ENCODE assay signal across 22 cellular contexts in the genomic region with DNA sequence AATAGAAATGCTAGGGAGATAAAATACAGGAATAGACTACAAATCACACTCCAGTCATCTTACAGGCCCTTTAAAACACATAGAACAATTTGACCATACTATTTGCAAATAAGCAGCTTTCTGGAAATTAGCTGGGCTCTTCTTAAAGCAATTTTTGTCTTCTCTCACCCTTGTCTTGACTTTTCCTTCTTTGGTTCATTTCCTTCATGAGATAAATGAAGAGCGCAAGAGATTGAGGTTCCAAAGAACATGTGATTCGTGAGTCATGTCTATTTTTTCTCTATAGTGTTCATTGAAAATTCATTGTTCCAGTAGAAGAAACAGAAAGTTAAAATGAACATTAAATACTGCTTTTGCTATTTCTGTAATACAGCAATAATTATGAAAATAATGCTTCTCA. TPM values are rescaled to one million over a fixed set of nuclear protein-coding genes. Genes with fewer than 3 reads are reported as not detected.
A peak's percentile ranks its signal among the peaks of the same experiment; 100 is the strongest.
DNase-seq lines count a peak whose midpoint lies in the region; ATAC-seq, FAIRE-seq and TF ChIP-seq lines count a peak whose summit lies in the region.
"Had no signal": no experiment of that assay in that cellular context is flagged by ENCODE, and none has a peak within 500 bp of the region (broad histone marks: within the 10 kb centered on the region; RNA-seq: fewer than 3 reads in every experiment).

No MANE protein-coding gene starts in this region.

- H3K27me3 Mint-ChIP-seq in GM23338 (ENCODE audit: insufficient read depth, low read depth, poor library complexity): no peaks in the 10 kb centered on the region
- peaks cover 7% of the 10 kb centered on the region for H3K27me3 Mint-ChIP-seq in progenitor cell of endocrine pancreas
- H3K27me3 Mint-ChIP-seq: memory B cell had no signal

- FAIRE-seq in pancreas (lab: Jason Lieb, UNC): no peak
- FAIRE-seq: G401.6 had no signal

- H4K20me1 ChIP-seq in GM23338 (replicated peaks; ENCODE audit: insufficient read depth): no peaks in the 10 kb centered on the region
- no peaks in the 10 kb centered on the region for H4K20me1 ChIP-seq in PC-9 (ENCODE audit: insufficient read depth)

- H3K27ac Mint-ChIP-seq in GM23338 (no peak overlapping the region), progenitor cell of endocrine pancreas (peak overlapping the region; percentile 51)
- H3K27ac Mint-ChIP-seq: activated naive CD8-positive, alpha-beta T cell treated with anti-CD3 and anti-CD28 coated beads, Interleukin-2, amount 50 U/mL, for 24 hours; memory B cell had no signal

- intact Hi-C loops in PC-9 (cut with micrococcal nuclease; ENCODE audit: unreplicated experiment) (loop anchor here (1.0 to 10.0 kb wide), 9 partner anchors 9 to 692 kb away; partner anchors contain the start of gene PRDM1), pancreas (cut with DNase I) (no loop called here), tibial artery (cut with DNase I; ENCODE audit: low total_unique reads) (no loop called here)

- H3K27ac ChIP-seq in GM23338 (ENCODE audit: low read depth) (no peak overlapping the region), PC-9 (peak overlapping the region; percentile 77), pancreas (no peak overlapping the region), tibial artery (no peak overlapping the region)
- H3K27ac ChIP-seq: body of pancreas, KMS-11 had no signal

- POLR2A ChIA-PET in PC-9 (lab: Charles Lee; ENCODE audit: unreplicated experiment): interaction anchor here (0.7 kb wide), 1 partner anchor 27 kb away, joined by 3 read pairs; no protein-coding TSS in a partner anchor

- H3K9me3 Mint-ChIP-seq in GM23338 (no peaks in the 10 kb centered on the region), progenitor cell of endocrine pancreas (ENCODE audit: low read depth) (no peaks in the 10 kb centered on the region)
- H3K9me3 Mint-ChIP-seq: activated naive CD8-positive, alpha-beta T cell treated with anti-CD3 and anti-CD28 coated beads, Interleukin-2, amount 50 U/mL, for 24 hours; memory B cell had no signal

- no peak for ATAC-seq in GM23338
- ATAC-seq in HG03139 (IDR thresholded peaks at IDR 0.05; ENCODE audit: unreplicated experiment): no peak
- no peak for ATAC-seq in pancreas
- ATAC-seq: activated naive CD8-positive, alpha-beta T cell treated with anti-CD3 and anti-CD28 coated beads, Interleukin-2, amount 50 U/mL, for 24 hours; body of pancreas had no signal

- H3K9me3 ChIP-seq in PC-9 (ENCODE audit: insufficient read depth, low read depth): no peaks in the 10 kb centered on the region
- no peaks in the 10 kb centered on the region for H3K9me3 ChIP-seq in pancreas
- H3K9me3 ChIP-seq in tibial artery: no peaks in the 10 kb centered on the region
- H3K9me3 ChIP-seq: body of pancreas had no signal

- H3K4me2 ChIP-seq in GM23338 (no peak overlapping the region), PC-9 (peak overlapping the region; percentile 62)
- H3K4me2 ChIP-seq: KMS-11 had no signal

- H2AFZ ChIP-seq in GM23338: peak overlapping the region; percentile 75; the same call in 1 of the 2 replicates
- no peak overlapping the region for H2AFZ ChIP-seq in PC-9

- H3K4me1 ChIP-seq in GM23338 (ENCODE audit: insufficient read depth) (no peaks in the 10 kb centered on the region), PC-9 (replicated peaks; ENCODE audit: insufficient read depth) (peaks cover 28% of the 10 kb centered on the region), pancreas (no peaks in the 10 kb centered on the region), tibial artery (no peaks in the 10 kb centered on the region)
- H3K4me1 ChIP-seq: body of pancreas had no signal

- no peaks in the 10 kb centered on the region for H3K36me3 Mint-ChIP-seq in GM23338 (ENCODE audit: low read depth)
- no peaks in the 10 kb centered on the region for H3K36me3 Mint-ChIP-seq in progenitor cell of endocrine pancreas (ENCODE audit: insufficient read depth)
- H3K36me3 Mint-ChIP-seq: memory B cell had no signal

- TF ChIP-seq CTCF in GM23338 (conservative IDR thresholded peaks at IDR 0.05; ENCODE audit: low read depth in 2 of 2) (no peak), PC-9 (conservative IDR thresholded peaks at IDR 0.05) (no peak), progenitor cell of endocrine pancreas (IDR thresholded peaks at IDR 0.05; ENCODE audit: unreplicated experiment) (no peak), pancreas (IDR thresholded peaks at IDR 0.05) (no peak), tibial artery (IDR thresholded peaks at IDR 0.05) (no peak)

- WGBS in pancreas, 2 donors: 85 to 87% methylated on average over 2 of the region's 2 CpGs

- H3K9me2 ChIP-seq in GM23338 (ENCODE audit: insufficient read depth): peaks cover 4% of the 10 kb centered on the region; the same call in 1 of the 2 replicates
- no peaks in the 10 kb centered on the region for H3K9me2 ChIP-seq in PC-9 (ENCODE audit: insufficient read depth)

- H3K27me3 ChIP-seq in GM23338 (ENCODE audit: insufficient read depth) (no peaks in the 10 kb centered on the region), PC-9 (ENCODE audit: insufficient read depth, low read depth) (no peaks in the 10 kb centered on the region), pancreas (no peaks in the 10 kb centered on the region), tibial artery (peaks cover 0 to 1% of the 10 kb centered on the region in 2 donors)
- H3K27me3 ChIP-seq: body of pancreas had no signal

- no TSS peak for BruUV-seq in PC-9 (replicated peaks; lab: Mats Ljungman, UMichigan)

- no peak for DNase-seq in GM23338 (ENCODE audit: low spot score)
- DNase-seq in PC-9: no peak
- DNase-seq in foreskin melanocyte: peak; percentile 81
- DNase-seq in progenitor cell of endocrine pancreas (ENCODE audit: low spot score, unreplicated experiment): no peak
- DNase-seq in pancreas: no peak
- DNase-seq in tibial artery: no peak
- DNase-seq: activated CD4-positive, alpha-beta T cell treated with anti-CD3 and anti-CD28 coated beads for 4 hours; activated effector memory CD4-positive, alpha-beta T cell treated with anti-CD3 and anti-CD28 coated beads, Interleukin-2, amount 50 U/mL, for 16 hours; activated naive CD8-positive, alpha-beta T cell treated with anti-CD3 and anti-CD28 coated beads, Interleukin-2, amount 50 U/mL, for 24 hours; body of pancreas; effector CD8-positive, alpha-beta T cell; H7; NCI-H1048; NCI-H187; NCI-H774; nephron progenitor cell; OCI-M1; SHP77 treated with DMSO at 0.1 percent for 48 hours had no signal

- no peaks in the 10 kb centered on the region for H3K79me2 ChIP-seq in GM23338 (replicated peaks; ENCODE audit: insufficient read depth)
- H3K79me2 ChIP-seq in PC-9 (ENCODE audit: low read depth): no peaks in the 10 kb centered on the region

- H3K36me3 ChIP-seq in GM23338 (ENCODE audit: insufficient read depth) (no peaks in the 10 kb centered on the region), PC-9 (ENCODE audit: low read depth) (no peaks in the 10 kb centered on the region), pancreas (no peaks in the 10 kb centered on the region), tibial artery (no peaks in the 10 kb centered on the region)

- CTCF ChIA-PET in PC-9 (lab: Charles Lee): interaction anchor here (0.8 kb wide), 1 partner anchor 30 kb away, joined by 3 read pairs; no protein-coding TSS in a partner anchor

- no peak overlapping the region for H3K4me3 Mint-ChIP-seq in GM23338
- no peak overlapping the region for H3K4me3 Mint-ChIP-seq in progenitor cell of endocrine pancreas (ENCODE audit: low read depth)
- H3K4me3 Mint-ChIP-seq: activated naive CD8-positive, alpha-beta T cell treated with anti-CD3 and anti-CD28 coated beads, Interleukin-2, amount 50 U/mL, for 24 hours; memory B cell had no signal

- H3K4me3 ChIP-seq in GM23338: no peak overlapping the region
- H3K4me3 ChIP-seq in PC-9: peak overlapping the region; percentile 1; the same call in 1 of the 2 replicates
- H3K4me3 ChIP-seq in pancreas: no peak overlapping the region
- H3K4me3 ChIP-seq in tibial artery: no peak overlapping the region
- H3K4me3 ChIP-seq: body of pancreas had no signal

- peaks cover 4% of the 10 kb centered on the region; the same call in 2 of the 3 replicates for H3K4me1 Mint-ChIP-seq in GM23338
- H3K4me1 Mint-ChIP-seq in progenitor cell of endocrine pancreas (ENCODE audit: low read depth): peaks cover 12% of the 10 kb centered on the region

- no peaks in the 10 kb centered on the region for H3F3A ChIP-seq in GM23338 (replicated peaks; ENCODE audit: low read depth)
- peaks cover 23% of the 10 kb centered on the region for H3F3A ChIP-seq in PC-9 (ENCODE audit: insufficient read depth, low read depth)

TF ChIP-seq in GM23338, 12 proteins besides CTCF, POLR2A, EP300 and RAD21 (continues in another document):
- TF ChIP-seq ETS1 (IDR thresholded peaks at IDR 0.05) (no peak), NANOG (IDR thresholded peaks at IDR 0.05; ENCODE audit: borderline replicate concordance) (no peak), STAT1 (IDR thresholded peaks at IDR 0.05; ENCODE audit: unreplicated experiment) (no peak)

RNA-seq across cellular contexts. Expression of gene PRDM1, which starts 33.9 kb away (rescaled TPM):
- total RNA-seq in GM23338 (2014; rRNA removed; shearing (Covaris generic)): 0.62 and 0.73 TPM in 2 replicates
- polyA plus RNA-seq in GM23338 (2016; fragmentation: Nextera tagmentation; extraction: Ambion mirVana) (0.65 and 0.90 TPM in 2 replicates), pancreas (under 1 TPM; 0.30 to 0.92 TPM)
- total RNA-seq in PC-9 (2021) (1.4 and 2.6 TPM in 2 replicates), progenitor cell of endocrine pancreas (4.3 and 8.9 TPM in 2 replicates), pancreas (1 to 10 TPM in 4 of 6 donors, under 1 TPM in 2; 0.59 to 5.5 (median 1.3) TPM)
